8 cellular contexts compared by ENCODE assay signal in the genomic region with DNA sequence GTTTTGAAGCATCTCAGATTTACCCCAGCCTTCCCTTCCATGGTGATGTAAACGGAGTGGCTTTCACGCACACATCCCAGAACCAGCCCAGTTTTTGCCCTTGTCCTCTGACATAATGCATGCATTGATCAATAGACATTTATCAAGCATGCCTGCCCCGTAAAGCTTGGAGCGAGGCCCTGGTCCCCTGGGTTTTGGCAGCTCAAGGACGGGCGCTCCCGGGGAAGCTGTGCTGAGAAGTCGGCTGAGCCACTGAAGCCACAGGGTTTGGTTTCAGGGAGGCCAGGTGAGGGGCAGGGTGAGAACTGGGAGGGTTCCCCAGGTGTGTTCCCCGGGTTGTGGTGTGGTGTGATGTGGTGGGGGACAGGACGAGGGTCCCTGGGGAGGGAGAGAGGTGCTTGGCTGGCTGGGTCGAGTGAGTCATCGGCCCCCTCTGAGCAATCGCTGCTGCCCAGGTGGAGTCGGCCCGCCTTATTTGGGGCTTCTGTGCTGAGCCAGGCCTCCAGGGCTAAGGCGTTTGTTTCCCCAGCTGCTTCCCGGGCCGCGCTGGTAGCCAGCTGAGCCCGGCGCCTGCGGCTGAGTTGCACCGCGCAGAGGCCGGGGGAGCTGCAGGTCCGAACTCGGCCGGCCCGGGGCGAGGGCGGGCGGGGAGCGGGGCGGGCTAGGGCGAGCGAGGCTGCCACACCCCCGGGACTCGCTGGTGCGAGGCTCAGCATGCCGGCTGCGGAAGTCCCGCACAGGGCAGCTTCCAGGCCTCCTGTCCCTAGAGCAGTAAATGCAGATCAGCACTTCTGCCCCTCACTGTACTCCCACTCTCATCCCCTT. TPM values are rescaled to one million over a fixed set of nuclear protein-coding genes. Genes with fewer than 3 reads are reported as not detected.
DNase-seq lines count a peak whose midpoint lies in the region; ATAC-seq and TF ChIP-seq lines count a peak whose summit lies in the region.

No MANE protein-coding gene starts in this region.

- no peaks in the 10 kb centered on the region for H3K9me3 Mint-ChIP-seq in CD14-positive monocyte
- H3K9me3 Mint-ChIP-seq in IgD-negative memory B cell: no peaks in the 10 kb centered on the region
- H3K9me3 Mint-ChIP-seq in chondrocyte (ENCODE audit: low read depth): no peaks in the 10 kb centered on the region
- H3K9me3 Mint-ChIP-seq in memory B cell: no peaks in the 10 kb centered on the region
- H3K9me3 Mint-ChIP-seq in stimulated activated effector memory CD8-positive, alpha-beta T cell treated with anti-CD3 and anti-CD28 coated beads, Interleukin-12 subunit alpha, Interleukin-12 subunit beta, amount 100 ng/mL, for 72 hours: no peaks in the 10 kb centered on the region

- H3K4me3 Mint-ChIP-seq in CD14-positive monocyte (peak overlapping the region; percentile 59 to 76), IgD-negative memory B cell (peak overlapping the region; percentile 78 to 93 (median 87)), chondrocyte (ENCODE audit: unreplicated experiment) (peak overlapping the region; percentile 51), memory B cell (peak overlapping the region; percentile 92)
- H3K4me3 Mint-ChIP-seq in stimulated activated effector memory CD8-positive, alpha-beta T cell treated with anti-CD3 and anti-CD28 coated beads, Interleukin-12 subunit alpha, Interleukin-12 subunit beta, amount 100 ng/mL, for 72 hours: peak overlapping the region; percentile 82

- peaks cover 43% of the 10 kb centered on the region for H3K4me1 Mint-ChIP-seq in CD14-positive monocyte
- peaks cover 23 to 40% (median 35%) of the 10 kb centered on the region in 3 donors for H3K4me1 Mint-ChIP-seq in IgD-negative memory B cell
- peaks cover 47% of the 10 kb centered on the region for H3K4me1 Mint-ChIP-seq in chondrocyte (ENCODE audit: low read depth)
- peaks cover 26% of the 10 kb centered on the region for H3K4me1 Mint-ChIP-seq in memory B cell
- H3K4me1 Mint-ChIP-seq in stimulated activated effector memory CD8-positive, alpha-beta T cell treated with anti-CD3 and anti-CD28 coated beads, Interleukin-12 subunit alpha, Interleukin-12 subunit beta, amount 100 ng/mL, for 72 hours: peaks cover 82% of the 10 kb centered on the region

- H3K27me3 Mint-ChIP-seq in CD14-positive monocyte (ENCODE audit: low read depth in 3 of 3): peaks cover 2 to 4% (median 3%) of the 10 kb centered on the region in 3 donors
- no peaks in the 10 kb centered on the region for H3K27me3 Mint-ChIP-seq in IgD-negative memory B cell
- no peaks in the 10 kb centered on the region for H3K27me3 Mint-ChIP-seq in chondrocyte (ENCODE audit: low read depth)
- H3K27me3 Mint-ChIP-seq in memory B cell: no peaks in the 10 kb centered on the region

- intact Hi-C loops in CD14-positive monocyte (cut with micrococcal nuclease): no loop called here

- H3K27ac Mint-ChIP-seq in CD14-positive monocyte (peak overlapping the region in 3 of 7 donors; percentile 35 to 47 (median 35)), IgD-negative memory B cell (peak overlapping the region; percentile 81 to 97 (median 96)), chondrocyte (ENCODE audit: unreplicated experiment) (peak overlapping the region; percentile 61), memory B cell (peak overlapping the region; percentile 97)
- H3K27ac Mint-ChIP-seq in stimulated activated effector memory CD8-positive, alpha-beta T cell treated with anti-CD3 and anti-CD28 coated beads, Interleukin-12 subunit alpha, Interleukin-12 subunit beta, amount 100 ng/mL, for 72 hours: peak overlapping the region; percentile 97

- ATAC-seq in memory B cell (ENCODE audit: low read depth): peak; percentile 69
- ATAC-seq in stimulated activated effector memory CD8-positive, alpha-beta T cell treated with anti-CD3 and anti-CD28 coated beads, Interleukin-12 subunit alpha, Interleukin-12 subunit beta, amount 100 ng/mL, for 72 hours: peak; percentile 64

- TF ChIP-seq CTCF in CD14-positive monocyte (IDR thresholded peaks at IDR 0.05): no peak
- no peak for TF ChIP-seq CTCF in GM20000 (IDR thresholded peaks at IDR 0.05; ENCODE audit: extremely low read depth, missing control alignments)
- peak; percentile 24 for TF ChIP-seq CTCF in chondrocyte (IDR thresholded peaks at IDR 0.05)

- peaks cover 14 to 24% of the 10 kb centered on the region in 2 donors for H3K36me3 Mint-ChIP-seq in CD14-positive monocyte
- H3K36me3 Mint-ChIP-seq in IgD-negative memory B cell: no peaks in the 10 kb centered on the region
- no peaks in the 10 kb centered on the region for H3K36me3 Mint-ChIP-seq in chondrocyte (ENCODE audit: low read depth)
- H3K36me3 Mint-ChIP-seq in memory B cell: peaks cover 4% of the 10 kb centered on the region
- peaks cover 65% of the 10 kb centered on the region for H3K36me3 Mint-ChIP-seq in stimulated activated effector memory CD8-positive, alpha-beta T cell treated with anti-CD3 and anti-CD28 coated beads, Interleukin-12 subunit alpha, Interleukin-12 subunit beta, amount 100 ng/mL, for 72 hours

- DNase-seq in CD14-positive monocyte (ENCODE audit: low spot score) (peak; percentile 63), GM20000 (ENCODE audit: low spot score) (peak; percentile 72), chondrocyte (ENCODE audit: low spot score) (no peak), memory B cell (ENCODE audit: low spot score in 2 of 2) (peak; percentile 44 to 58), NCI-H1105 (lab: John Stamatoyannopoulos, UW) (no peak)
- DNase-seq in activated CD4-positive, alpha-beta T cell treated with anti-CD3 and anti-CD28 coated beads for 1 hour: peak; percentile 50
- peak; percentile 47 to 82 for DNase-seq in stimulated activated effector memory CD8-positive, alpha-beta T cell treated with anti-CD3 and anti-CD28 coated beads, Interleukin-12 subunit alpha, Interleukin-12 subunit beta, amount 100 ng/mL, for 72 hours (ENCODE audit: low spot score in 2 of 2)

RNA-seq across cellular contexts. Expression of a gene that starts 23.6 kb away (rescaled TPM):
- 10 to 100 TPM in 1 of 2 donors, 1 to 10 TPM in 1; 7.8 to 13.2 TPM for polyA plus RNA-seq in CD14-positive monocyte
- 5.0 TPM for polyA plus RNA-seq in IgD-negative memory B cell
- total RNA-seq in chondrocyte: 71.4 to 133 TPM (median 130 TPM) in 3 replicates

Comparison
In these comparisons a context has a peak if more than half of its experiments do, and no peak if none do; other contexts are left out.
1. DNase-seq: peak in CD14-positive monocyte (single experiment), GM20000 (single experiment), activated CD4-positive, alpha-beta T cell treated with anti-CD3 and anti-CD28 coated beads for 1 hour (single experiment), memory B cell (2 of 2) and stimulated activated effector memory CD8-positive, alpha-beta T cell treated with anti-CD3 and anti-CD28 coated beads, Interleukin-12 subunit alpha, Interleukin-12 subunit beta, amount 100 ng/mL, for 72 hours (2 of 2); none in chondrocyte (single experiment) and NCI-H1105 (single experiment).
2. Peak in every context shown above with its lines, with median percentiles within 50 percentile points of each other: H3K4me3 Mint-ChIP-seq.